ENCODE assay signal across 8 cellular contexts in genomic region chr2:173448938-173449471, GRCh38.
DNase-seq lines count a peak whose midpoint lies in the region; ATAC-seq and TF ChIP-seq lines count a peak whose summit lies in the region.

No MANE protein-coding gene starts in this region.

- H3K9me3 ChIP-seq in OCI-LY3 (ENCODE audit: insufficient read depth, low read length), result no peaks in the 10 kb centered on the region
- H3K9me3 ChIP-seq in testis, result no peaks in the 10 kb centered on the region

- no peak overlapping the region for H3K27ac ChIP-seq in OCI-LY3 (ENCODE audit: low read length)
- peak overlapping the region; percentile 29 to 82 for H3K27ac ChIP-seq in testis

- ATAC-seq in HG03520 (IDR thresholded peaks at IDR 0.05; ENCODE audit: unreplicated experiment), result peak; percentile 74
- ATAC-seq in activated T-cell treated with anti-CD3 and anti-CD28 coated beads, Interleukin-2, amount 50 U/mL, for 4 hours, result peak; percentile 51 to 65

- H3K36me3 ChIP-seq in OCI-LY3 (replicated peaks; ENCODE audit: low read depth, low read length), result no peaks in the 10 kb centered on the region
- H3K36me3 ChIP-seq in testis (ENCODE audit: low read depth, missing control alignments), result no peaks in the 10 kb centered on the region

- peak overlapping the region; percentile 85 for H3K4me2 ChIP-seq in OCI-LY3 (ENCODE audit: low read length)

- no peak for TF ChIP-seq POLR2A in testis (IDR thresholded peaks at IDR 0.05)

- peak overlapping the region; percentile 92 for H2AFZ ChIP-seq in OCI-LY3 (ENCODE audit: low read depth, low read length)

- peak overlapping the region; percentile 55; the same call in 1 of the 2 replicates for H3K9ac ChIP-seq in OCI-LY3 (ENCODE audit: low read length)

- peak overlapping the region; percentile 56 for H3K4me3 Mint-ChIP-seq in activated T-cell treated with anti-CD3 and anti-CD28 coated beads, Interleukin-2, amount 50 U/mL, for 4 hours
- H3K4me3 Mint-ChIP-seq in nephron, result peak overlapping the region; percentile 68 to 78 (median 76)

- 13 to 21% methylated on average over 17 of the region's 17 CpGs for WGBS in testis, 2 donors

- peaks cover 19% of the 10 kb centered on the region for H3K4me1 ChIP-seq in OCI-LY3 (ENCODE audit: low read length)
- H3K4me1 ChIP-seq in testis, result no peaks in the 10 kb centered on the region

- H3K4me3 ChIP-seq in GM12865 (ENCODE audit: low read depth, low read length) (no peak overlapping the region), OCI-LY3 (ENCODE audit: low read length) (peak overlapping the region; percentile 79), testis (peak overlapping the region; percentile 29 to 36)

- H3K27me3 Mint-ChIP-seq in activated T-cell treated with anti-CD3 and anti-CD28 coated beads, Interleukin-2, amount 50 U/mL, for 4 hours (ENCODE audit: low read depth), result peaks cover 13% of the 10 kb centered on the region
- H3K27me3 Mint-ChIP-seq in nephron (ENCODE audit: low read depth), result peaks cover 4% of the 10 kb centered on the region

- peak overlapping the region; percentile 33 to 82 (median 33) for H3K27ac Mint-ChIP-seq in nephron

- intact Hi-C loops in testis (cut with DNase I; ENCODE audit: low total_unique reads), result no loop called here

- H3K79me2 ChIP-seq in OCI-LY3 (ENCODE audit: low read length), result no peaks in the 10 kb centered on the region

- H4K20me1 ChIP-seq in OCI-LY3 (ENCODE audit: insufficient read depth, low read length), result no peaks in the 10 kb centered on the region

- H3K4me1 Mint-ChIP-seq in activated T-cell treated with anti-CD3 and anti-CD28 coated beads, Interleukin-2, amount 50 U/mL, for 4 hours (ENCODE audit: low read depth), result peaks cover 14% of the 10 kb centered on the region
- no peaks in the 10 kb centered on the region for H3K4me1 Mint-ChIP-seq in nephron

- H3K9me3 Mint-ChIP-seq in activated T-cell treated with anti-CD3 and anti-CD28 coated beads, Interleukin-2, amount 50 U/mL, for 4 hours, result no peaks in the 10 kb centered on the region
- no peaks in the 10 kb centered on the region for H3K9me3 Mint-ChIP-seq in nephron

- no peaks in the 10 kb centered on the region; the same call in 1 of the 2 replicates for H3K27me3 ChIP-seq in OCI-LY3 (ENCODE audit: low read depth, low read length)
- H3K27me3 ChIP-seq in testis, result no peaks in the 10 kb centered on the region

- TF ChIP-seq CTCF in GM12865 (IDR thresholded peaks at IDR 0.05; ENCODE audit: insufficient read depth, low read depth, low read length, missing control alignments) (peak; percentile 66), OCI-LY3 (IDR thresholded peaks at IDR 0.05; ENCODE audit: low read depth, low read length) (peak; percentile 84), nephron (IDR thresholded peaks at IDR 0.05; ENCODE audit: unreplicated experiment in 3 of 3) (peak; percentile 37 to 56 (median 40)), testis (IDR thresholded peaks at IDR 0.05) (peak; percentile 50 to 75 (median 74))

- H3K36me3 Mint-ChIP-seq in activated T-cell treated with anti-CD3 and anti-CD28 coated beads, Interleukin-2, amount 50 U/mL, for 4 hours (ENCODE audit: insufficient read depth), result no peaks in the 10 kb centered on the region
- no peaks in the 10 kb centered on the region for H3K36me3 Mint-ChIP-seq in nephron (ENCODE audit: low read depth)

- DNase-seq in GM12865 (ENCODE audit: low read depth) (peak; percentile 88), fibroblast of peridontal ligament (ENCODE audit: extremely low read depth) (peak; percentile 90), testis (peak; percentile 95), NCI-H1417 treated with DMSO at 0.1 percent for 48 hours (lab: John Stamatoyannopoulos, UW) (no peak)
- peak; percentile 30 for DNase-seq in activated T-cell treated with anti-CD3 and anti-CD28 coated beads, Interleukin-2, amount 50 U/mL, for 4 hours
